ENCODE assay signal across 25 cellular contexts in the genomic region with DNA sequence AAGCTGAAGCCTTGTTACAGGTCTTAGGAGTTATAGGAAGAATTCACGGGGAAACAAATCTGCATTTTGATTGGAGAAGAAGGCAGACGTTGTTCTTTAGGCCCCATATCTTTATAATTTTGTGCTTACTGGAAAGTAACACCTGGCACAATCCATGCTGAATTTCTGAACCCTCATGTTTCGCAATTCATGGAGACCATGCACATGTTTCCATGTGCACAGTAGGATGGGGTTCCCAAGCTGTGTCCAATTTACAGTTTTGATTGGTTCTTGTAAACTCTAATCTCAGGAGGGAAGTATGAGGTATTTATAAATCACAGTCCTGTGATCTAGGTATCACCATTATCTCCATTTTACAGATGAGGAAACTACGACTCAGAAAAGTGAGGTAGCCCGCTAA. TPM values are rescaled to one million over a fixed set of nuclear protein-coding genes. Genes with fewer than 3 reads are reported as not detected.
DNase-seq lines count a peak whose midpoint lies in the region; ATAC-seq and TF ChIP-seq lines count a peak whose summit lies in the region.
"Had no signal": no experiment of that assay in that cellular context is flagged by ENCODE, and none has a peak within 500 bp of the region (broad histone marks: within the 10 kb centered on the region; RNA-seq: fewer than 3 reads in every experiment).

No MANE protein-coding gene starts in this region.

- no peak overlapping the region for H3K4me3 Mint-ChIP-seq in activated CD4-positive, alpha-beta T cell treated with anti-CD3 and anti-CD28 coated beads for 36 hours
- H3K4me3 Mint-ChIP-seq: CD4-positive, alpha-beta T cell had no signal

- H3K27ac ChIP-seq in right lobe of liver (peak overlapping the region in 2 of 3 donors; percentile 10 to 46), dorsolateral prefrontal cortex (no peak overlapping the region)
- H3K27ac ChIP-seq: 22Rv1, BLaER1, Peyer's patch, SJSA1 had no signal

- 75% methylated on average over 5 of the region's 5 CpGs for WGBS in right lobe of liver (ENCODE audit: insufficient coverage, low coverage, low lambda C conversion rate, missing lambda C conversion rate)

- no peak for DNase-seq in activated CD4-positive, alpha-beta T cell treated with anti-CD3 and anti-CD28 coated beads for 36 hours
- no peak for DNase-seq in activated CD4-positive, alpha-beta T cell treated with anti-CD3 and anti-CD28 coated beads, Interleukin-2, amount 50 U/mL, for 48 hours
- DNase-seq in amniotic epithelial cell (ENCODE audit: low read depth) (peak; percentile 27), right lobe of liver (no peak), NOMO-1 treated with DMSO at 0.1 percent for 48 hours (lab: John Stamatoyannopoulos, UW; ENCODE audit: unreplicated experiment) (no peak), NCI-H748 (lab: John Stamatoyannopoulos, UW; ENCODE audit: unreplicated experiment) (no peak), dorsolateral prefrontal cortex (no peak)
- DNase-seq: ACHN; Caco-2; CD4-positive, alpha-beta T cell; DMS 273 treated with DMSO at 0.1 percent for 48 hours; DMS79 treated with DMSO at 0.1 percent for 48 hours; MM.1S; NCI-H1092 treated with DMSO at 0.1 percent for 48 hours; NCI-H1436 treated with DMSO at 0.1 percent for 48 hours; NCI-H1930; NCI-H510A; NCI-H748 treated with DMSO at 0.1 percent for 48 hours; Peyer's patch had no signal

- H3K4me1 ChIP-seq in right lobe of liver, result peaks cover 0 to 22% (median 10%) of the 10 kb centered on the region in 4 donors
- H3K4me1 ChIP-seq: Caco-2, Peyer's patch had no signal

- H3K27ac Mint-ChIP-seq in activated CD4-positive, alpha-beta T cell treated with anti-CD3 and anti-CD28 coated beads for 36 hours, result no peak overlapping the region
- H3K27ac Mint-ChIP-seq: CD4-positive, alpha-beta T cell had no signal

- ATAC-seq in activated CD4-positive, alpha-beta T cell treated with anti-CD3 and anti-CD28 coated beads for 36 hours, result peak; percentile 44
- ATAC-seq in right lobe of liver, result no peak
- no peak for ATAC-seq in GM18858 (IDR thresholded peaks at IDR 0.05; ENCODE audit: unreplicated experiment)
- ATAC-seq: HCT116 had no signal

- H3K27me3 ChIP-seq in right lobe of liver, result no peaks in the 10 kb centered on the region
- no peaks in the 10 kb centered on the region for H3K27me3 ChIP-seq in dorsolateral prefrontal cortex
- H3K27me3 ChIP-seq: BLaER1, Peyer's patch, SJSA1 had no signal

- no peaks in the 10 kb centered on the region for H3K9me3 ChIP-seq in right lobe of liver
- H3K9me3 ChIP-seq: BLaER1, Caco-2, Peyer's patch, SJSA1 had no signal

- H3K36me3 ChIP-seq in right lobe of liver, result no peaks in the 10 kb centered on the region

- no peaks in the 10 kb centered on the region for H3K27me3 Mint-ChIP-seq in activated CD4-positive, alpha-beta T cell treated with anti-CD3 and anti-CD28 coated beads for 36 hours
- H3K27me3 Mint-ChIP-seq: CD4-positive, alpha-beta T cell had no signal

- no peak for TF ChIP-seq POLR2A in right lobe of liver (IDR thresholded peaks at IDR 0.05)

- no peak for TF ChIP-seq CTCF in right lobe of liver (IDR thresholded peaks at IDR 0.05)
- TF ChIP-seq CTCF in dorsolateral prefrontal cortex (IDR thresholded peaks at IDR 0.05 in 54 of 56, conservative IDR thresholded peaks at IDR 0.05 in 2 of 56; ENCODE audit: low read depth in 1 of 56, partially characterized antibody in 56 of 56), result no peak

- H3K4me1 Mint-ChIP-seq in activated CD4-positive, alpha-beta T cell treated with anti-CD3 and anti-CD28 coated beads for 36 hours, result peaks cover 38% of the 10 kb centered on the region

- POLR2A ChIA-PET in activated CD4-positive, alpha-beta T cell treated with anti-CD3 and anti-CD28 coated beads for 36 hours (lab: Charles Lee), result no interaction called here

- H3K9me3 Mint-ChIP-seq in activated CD4-positive, alpha-beta T cell treated with anti-CD3 and anti-CD28 coated beads for 36 hours (ENCODE audit: low read depth), result no peaks in the 10 kb centered on the region
- H3K9me3 Mint-ChIP-seq: CD4-positive, alpha-beta T cell had no signal

- H3K36me3 Mint-ChIP-seq in activated CD4-positive, alpha-beta T cell treated with anti-CD3 and anti-CD28 coated beads for 36 hours (ENCODE audit: low read depth), result peaks cover 67% of the 10 kb centered on the region

- CTCF ChIA-PET in activated CD4-positive, alpha-beta T cell treated with anti-CD3 and anti-CD28 coated beads for 36 hours (lab: Charles Lee), result no interaction called here

- H3K4me3 ChIP-seq in right lobe of liver (no peak overlapping the region), dorsolateral prefrontal cortex (no peak overlapping the region)
- H3K4me3 ChIP-seq: BLaER1, Peyer's patch, SJSA1 had no signal

- intact Hi-C loops in activated CD4-positive, alpha-beta T cell treated with anti-CD3 and anti-CD28 coated beads for 36 hours (cut with DNase I, micrococcal nuclease), result no loop called here
- intact Hi-C loops in right lobe of liver (cut with DNase I), result no loop called here
- intact Hi-C loops in dorsolateral prefrontal cortex (cut with DNase I), result no loop called here

RNA-seq across cellular contexts. Expression of a gene that starts 7.8 kb away (rescaled TPM):
- total RNA-seq in activated CD4-positive, alpha-beta T cell treated with anti-CD3 and anti-CD28 coated beads for 36 hours, result not detected
- total RNA-seq in right lobe of liver, result not detected
- total RNA-seq in dorsolateral prefrontal cortex, result 1 to 10 TPM in 2 of 120 experiments, not detected in 118; 3.2 to 4.6 TPM
- total RNA-seq: Caco-2, H1, Peyer's patch, SJSA1 had no signal

RNA-seq across cellular contexts. Expression of a gene that starts 56.3 kb away (rescaled TPM):
- total RNA-seq in activated CD4-positive, alpha-beta T cell treated with anti-CD3 and anti-CD28 coated beads for 36 hours, result 10 to 100 TPM; 27.1 to 58.3 TPM
- total RNA-seq in right lobe of liver (10 to 100 TPM; 14.6 to 18.6 (median 15.0) TPM), dorsolateral prefrontal cortex (10 to 100 TPM; 31.6 to 64.8 (median 43.4) TPM)

RNA-seq across cellular contexts. Expression of a gene that starts 56.4 kb away (rescaled TPM):
- 10 to 100 TPM; 80.8 to 87.1 TPM for total RNA-seq in activated CD4-positive, alpha-beta T cell treated with anti-CD3 and anti-CD28 coated beads for 36 hours
- 10 to 100 TPM; 21.8 to 38.8 (median 28.7) TPM for total RNA-seq in right lobe of liver
- total RNA-seq in dorsolateral prefrontal cortex, result 10 to 100 TPM; 40.8 to 97.3 (median 68.6) TPM

Comparison
In these comparisons a context has a peak if more than half of its experiments do, and no peak if none do; other contexts are left out.
1. H3K27ac ChIP-seq: peak in right lobe of liver (2 of 3); none in dorsolateral prefrontal cortex (0 of 59).